Comparison of ENCODE assay signal across 8 cellular contexts in genomic region chr1:12229386-12229834, GRCh38. TPM values are rescaled to one million over a fixed set of nuclear protein-coding genes. Genes with fewer than 3 reads are reported as not detected.
A peak's percentile ranks its signal among the peaks of the same experiment; 100 is the strongest.
DNase-seq lines count a peak whose midpoint lies in the region; FAIRE-seq and TF ChIP-seq lines count a peak whose summit lies in the region.

No MANE protein-coding gene starts in this region.

- peaks cover 4% of the 10 kb centered on the region for H3K4me1 ChIP-seq in colonic mucosa
- peaks cover 3 to 5% of the 10 kb centered on the region in 2 experiments for H3K4me1 ChIP-seq in trophoblast cell (ENCODE audit: control insufficient read depth in 1 of 2, insufficient read depth in 2 of 2, low read length in 2 of 2)
- H3K4me1 ChIP-seq in small intestine (ENCODE audit: control insufficient read depth in 2 of 2, insufficient read depth in 1 of 2, low read depth in 1 of 2, low read length in 1 of 2): peaks cover 2% of the 10 kb centered on the region in 2 donors

- no peak overlapping the region for H2BK5ac ChIP-seq in trophoblast cell (ENCODE audit: low read depth, low read length, poor library complexity)

- BruUV-seq in Calu3 (replicated peaks; lab: Mats Ljungman, UMichigan): no TSS peak

- H3K27me3 ChIP-seq in colonic mucosa (no peaks in the 10 kb centered on the region), trophoblast cell (ENCODE audit: insufficient read depth, low read length) (no peaks in the 10 kb centered on the region), small intestine (ENCODE audit: control insufficient read depth in 2 of 2, insufficient read depth in 2 of 2, low read length in 2 of 2) (no peaks in the 10 kb centered on the region)

- peaks cover 12% of the 10 kb centered on the region for H3K27me3 Mint-ChIP-seq in Calu3 (ENCODE audit: unreplicated experiment)

- H3K79me2 ChIP-seq in trophoblast cell (ENCODE audit: control insufficient read depth, insufficient read depth, low read length, poor library complexity): peaks cover 5% of the 10 kb centered on the region

- no peak overlapping the region for H3K9ac ChIP-seq in colonic mucosa (ENCODE audit: low read depth in 2 of 2, low read length in 2 of 2)
- H3K9ac ChIP-seq in trophoblast cell (ENCODE audit: low read length): no peak overlapping the region

- peak overlapping the region; percentile 3; the same call in 1 of the 2 replicates for H3K4me3 ChIP-seq in Jurkat, Clone E6-1 (ENCODE audit: low read length)
- H3K4me3 ChIP-seq in colonic mucosa (peak overlapping the region; percentile 100), trophoblast cell (ENCODE audit: low read depth, low read length) (no peak overlapping the region), small intestine (ENCODE audit: low read depth in 1 of 2, low read length in 2 of 2) (no peak overlapping the region)

- no peak overlapping the region for H3K27ac Mint-ChIP-seq in Calu3 (ENCODE audit: unreplicated experiment)

- CTCF ChIA-PET in Calu3 (lab: Charles Lee): no interaction called here

- no peak overlapping the region for H3K23ac ChIP-seq in trophoblast cell (ENCODE audit: low read length)

- H2AFZ ChIP-seq in trophoblast cell (ENCODE audit: insufficient read depth, low read length, poor library complexity): peak overlapping the region; percentile 57

- H3K9me3 ChIP-seq in colonic mucosa (no peaks in the 10 kb centered on the region), trophoblast cell (ENCODE audit: insufficient read depth, low read depth, low read length) (no peaks in the 10 kb centered on the region), small intestine (ENCODE audit: control insufficient read depth, low read depth) (no peaks in the 10 kb centered on the region)

- no peak overlapping the region for H3K4ac ChIP-seq in trophoblast cell (ENCODE audit: low read depth, low read length)

- no CpG with 5 or more reads among the region's 13 CpGs for WGBS in trophoblast cell (ENCODE audit: extremely low coverage, insufficient coverage, insufficient read length)
- 61 to 71% (median 66%) methylated on average over 13 of the region's 13 CpGs for WGBS in small intestine, 3 donors

- FAIRE-seq in small intestine (lab: Jason Lieb, UNC): no peak

- intact Hi-C loops in Calu3 (cut with micrococcal nuclease; ENCODE audit: unreplicated experiment): no loop called here
- intact Hi-C loops in colonic mucosa (cut with DNase I): no loop called here

- TF ChIP-seq CTCF in Calu3 (IDR thresholded peaks at IDR 0.05; ENCODE audit: unreplicated experiment) (no peak), colonic mucosa (IDR thresholded peaks at IDR 0.05) (no peak)

- H3K4me1 Mint-ChIP-seq in Calu3 (ENCODE audit: low read depth, unreplicated experiment): no peaks in the 10 kb centered on the region

- H4K12ac ChIP-seq in trophoblast cell (ENCODE audit: low read depth, low read length): no peak overlapping the region

- H4K8ac ChIP-seq in trophoblast cell (ENCODE audit: low read depth, low read length): peak overlapping the region; percentile 25

- no peak overlapping the region for H3K18ac ChIP-seq in trophoblast cell (ENCODE audit: low read length)

- H3K14ac ChIP-seq in trophoblast cell (ENCODE audit: low read length): no peak overlapping the region

- H3K4me2 ChIP-seq in trophoblast cell (ENCODE audit: low read length): no peak overlapping the region

- H3K4me3 Mint-ChIP-seq in Calu3 (ENCODE audit: low read depth, unreplicated experiment): peak overlapping the region; percentile 78

- H3K79me1 ChIP-seq in trophoblast cell (ENCODE audit: low read length): peaks cover 5% of the 10 kb centered on the region

- H4K91ac ChIP-seq in trophoblast cell (ENCODE audit: low read depth, low read length): no peak overlapping the region

- no peaks in the 10 kb centered on the region for H3K9me3 Mint-ChIP-seq in Calu3 (ENCODE audit: low read depth, unreplicated experiment)

- DNase-seq in Calu3: no peak
- DNase-seq in Jurkat, Clone E6-1 (ENCODE audit: low read depth, low spot score): no peak
- no peak for DNase-seq in colonic mucosa
- no peak for DNase-seq in trophoblast cell
- no peak for DNase-seq in MV-4-11 (lab: John Stamatoyannopoulos, UW)
- DNase-seq in iPS-NIHi11 (ENCODE audit: low spot score): no peak
- DNase-seq in activated CD4-positive, alpha-beta T cell treated with anti-CD3 and anti-CD28 coated beads for 48 hours: no peak
- no peak for DNase-seq in small intestine

- H3K36me3 Mint-ChIP-seq in Calu3 (ENCODE audit: insufficient read depth, unreplicated experiment): peaks cover 11% of the 10 kb centered on the region

- H3K36me3 ChIP-seq in colonic mucosa (no peaks in the 10 kb centered on the region), trophoblast cell (ENCODE audit: control insufficient read depth in 1 of 2, insufficient read depth in 2 of 2, low read length in 2 of 2) (no peaks in the 10 kb centered on the region), small intestine (ENCODE audit: control insufficient read depth in 2 of 2, insufficient read depth in 2 of 2, low read length in 2 of 2) (no peaks in the 10 kb centered on the region)

- H3K27ac ChIP-seq in colonic mucosa (no peak overlapping the region), trophoblast cell (ENCODE audit: low read depth, low read length) (no peak overlapping the region), small intestine (ENCODE audit: low read depth in 1 of 2, low read length in 1 of 2) (no peak overlapping the region)

- no peak overlapping the region for H2BK12ac ChIP-seq in trophoblast cell (ENCODE audit: low read length)

- no peak overlapping the region for H2AK5ac ChIP-seq in trophoblast cell (ENCODE audit: low read length)

- H2BK120ac ChIP-seq in trophoblast cell (ENCODE audit: insufficient read depth, low read length, poor library complexity): no peak overlapping the region

RNA-seq across cellular contexts. Expression of gene VPS13D, which starts 0.4 kb away (rescaled TPM):
- total RNA-seq in Calu3 (2022) (30.6 and 33.1 TPM in 2 replicates), colonic mucosa (10 to 100 TPM; 54.3 to 56.0 TPM)
- polyA plus RNA-seq in Jurkat, Clone E6-1 (2012; ENCODE audit: insufficient read depth, insufficient read length): 13.3 TPM
- 10.5 TPM in 2 replicates for polyA plus RNA-seq in trophoblast cell (2013)
- 10 to 100 TPM; 15.9 to 21.5 (median 16.2) TPM for polyA plus RNA-seq in small intestine

Comparison
In these comparisons a context has a peak if more than half of its experiments do, and no peak if none do; other contexts are left out.
1. H3K4me3 ChIP-seq: peak in Jurkat, Clone E6-1 (single experiment) and colonic mucosa (single experiment); none in trophoblast cell (single experiment) and small intestine (0 of 2).